15 cellular contexts compared by ENCODE assay signal in the genomic region with DNA sequence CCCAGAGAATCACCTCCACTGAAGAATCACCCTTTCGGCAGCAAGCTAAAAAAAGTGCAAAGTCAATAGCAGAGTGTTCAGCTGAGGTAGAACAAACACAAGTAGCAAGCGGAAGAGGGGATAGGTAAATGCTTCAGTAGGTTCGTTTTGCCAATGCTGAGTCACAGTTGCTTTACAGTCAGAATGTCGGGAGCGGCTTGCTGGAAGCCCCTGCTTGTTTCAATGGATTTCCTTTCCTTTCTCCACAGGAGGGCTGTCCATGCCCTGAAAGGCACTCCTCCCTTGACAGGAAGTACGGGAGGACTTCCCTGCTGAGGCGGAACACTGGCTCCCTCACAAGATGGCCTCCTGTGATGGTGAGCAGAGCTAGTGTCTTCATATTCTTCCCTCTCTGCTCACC.
"Had no signal": no experiment of that assay in that cellular context is flagged by ENCODE, and none has a peak within 500 bp of the region (broad histone marks: within the 10 kb centered on the region; RNA-seq: fewer than 3 reads in every experiment).

No MANE protein-coding gene starts in this region.

- H3K36me3 Mint-ChIP-seq: activated naive CD8-positive, alpha-beta T cell treated with anti-CD3 and anti-CD28 coated beads for 36 hours; natural killer cell; stimulated activated naive B cell treated with anti-CD40 and anti-IgM and Interleukin-4, amounts not matched to agents 10 μg/mL and 1 μg/mL and 100 μg/mL, for 72 hours had no signal

- H3K4me1 Mint-ChIP-seq: activated naive CD8-positive, alpha-beta T cell treated with anti-CD3 and anti-CD28 coated beads for 36 hours; natural killer cell; stimulated activated naive B cell treated with anti-CD40 and anti-IgM and Interleukin-4, amounts not matched to agents 10 μg/mL and 1 μg/mL and 100 μg/mL, for 72 hours had no signal

- H3K27ac Mint-ChIP-seq: activated naive CD8-positive, alpha-beta T cell treated with anti-CD3 and anti-CD28 coated beads for 36 hours; dendritic cell treated with granulocyte-macrophage colony-stimulating factor and Interleukin-4, amounts not matched to agents 40 ng/mL and 50 ng/mL, for 4 days; natural killer cell; stimulated activated naive B cell treated with anti-CD40 and anti-IgM and Interleukin-4, amounts not matched to agents 10 μg/mL and 1 μg/mL and 100 μg/mL, for 72 hours; T-helper 2 cell treated with Interferon-gamma antibody and Interleukin-4, amounts not matched to agents 5 μg/mL and 100 μg/mL, for 36 hours had no signal

- DNase-seq: activated CD4-positive, alpha-beta T cell treated with anti-CD3 and anti-CD28 coated beads, Interleukin-2, amount 50 U/mL, for 1 hour; activated CD8-positive, alpha-beta memory T cell treated with anti-CD3 and anti-CD28 coated beads for 24 hours; activated naive CD8-positive, alpha-beta T cell treated with anti-CD3 and anti-CD28 coated beads for 36 hours; effector memory CD4-positive, alpha-beta T cell; left ventricle myocardium inferior; natural killer cell; stimulated activated CD4-positive, alpha-beta T cell treated with anti-CD3 and anti-CD28 coated beads, Interleukin-15, amount 100 ng/mL, for 24 hours; stimulated activated CD4-positive, alpha-beta T cell treated with anti-CD3 and anti-CD28 coated beads, Interleukin-4, amount 100 ng/mL, for 1 hour; stimulated activated naive B cell treated with anti-CD40 and anti-IgM and Interleukin-4, amounts not matched to agents 10 μg/mL and 1 μg/mL and 100 μg/mL, for 72 hours; thyroid gland had no signal

- H3K27me3 ChIP-seq: breast epithelium, thyroid gland had no signal

- ATAC-seq: natural killer cell; stimulated activated naive B cell treated with anti-CD40 and anti-IgM and Interleukin-4, amounts not matched to agents 10 μg/mL and 1 μg/mL and 100 μg/mL, for 72 hours had no signal

- H3K4me1 ChIP-seq: breast epithelium, left ventricle myocardium inferior, thyroid gland had no signal

- H3K4me3 ChIP-seq: breast epithelium, left ventricle myocardium inferior, skin epidermis, thyroid gland had no signal

- H3K9me3 ChIP-seq: breast epithelium, left ventricle myocardium inferior, thyroid gland had no signal

- H3K36me3 ChIP-seq: breast epithelium, left ventricle myocardium inferior, thyroid gland had no signal

- H3K27ac ChIP-seq: breast epithelium, epithelial cell of prostate, left ventricle myocardium inferior, skin epidermis, thyroid gland had no signal

- H3K4me3 Mint-ChIP-seq: activated naive CD8-positive, alpha-beta T cell treated with anti-CD3 and anti-CD28 coated beads for 36 hours; dendritic cell treated with granulocyte-macrophage colony-stimulating factor and Interleukin-4, amounts not matched to agents 40 ng/mL and 50 ng/mL, for 4 days; natural killer cell; stimulated activated naive B cell treated with anti-CD40 and anti-IgM and Interleukin-4, amounts not matched to agents 10 μg/mL and 1 μg/mL and 100 μg/mL, for 72 hours; T-helper 2 cell treated with Interferon-gamma antibody and Interleukin-4, amounts not matched to agents 5 μg/mL and 100 μg/mL, for 36 hours had no signal

- H3K9me3 Mint-ChIP-seq: activated naive CD8-positive, alpha-beta T cell treated with anti-CD3 and anti-CD28 coated beads for 36 hours had no signal

- H3K27me3 Mint-ChIP-seq: activated naive CD8-positive, alpha-beta T cell treated with anti-CD3 and anti-CD28 coated beads for 36 hours; dendritic cell treated with granulocyte-macrophage colony-stimulating factor and Interleukin-4, amounts not matched to agents 40 ng/mL and 50 ng/mL, for 4 days; stimulated activated naive B cell treated with anti-CD40 and anti-IgM and Interleukin-4, amounts not matched to agents 10 μg/mL and 1 μg/mL and 100 μg/mL, for 72 hours had no signal
